In the genomic region with DNA sequence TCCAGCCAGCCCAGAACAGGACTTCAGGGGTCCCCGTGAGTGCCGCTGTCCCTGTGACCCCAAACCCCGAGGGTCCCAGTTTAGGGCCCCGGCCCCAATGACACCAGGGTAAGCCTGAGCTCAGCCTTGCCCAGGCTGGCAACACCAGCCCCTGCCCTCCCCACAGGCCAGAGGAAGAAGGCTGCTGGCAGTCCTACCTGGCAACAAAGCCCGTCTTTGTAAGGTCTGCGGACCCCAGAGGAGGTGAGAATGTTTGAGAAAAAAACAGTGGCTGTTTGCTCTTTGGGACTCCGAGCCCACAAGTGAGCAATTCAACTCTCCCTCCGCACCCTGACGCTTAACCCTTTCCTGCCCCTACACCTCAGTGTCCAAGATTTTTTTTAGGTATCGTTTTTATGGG, we compare ENCODE assay signal across 1 cellular context.
A peak's percentile ranks its signal among the peaks of the same experiment; 100 is the strongest.
TF ChIP-seq lines count a peak whose summit lies in the region.

No MANE protein-coding gene starts in this region.

TF ChIP-seq in HepG2, 621 proteins besides CTCF, POLR2A, EP300 and RAD21 (continued from another document and continues in another):
- TF ChIP-seq, protein P1, sequence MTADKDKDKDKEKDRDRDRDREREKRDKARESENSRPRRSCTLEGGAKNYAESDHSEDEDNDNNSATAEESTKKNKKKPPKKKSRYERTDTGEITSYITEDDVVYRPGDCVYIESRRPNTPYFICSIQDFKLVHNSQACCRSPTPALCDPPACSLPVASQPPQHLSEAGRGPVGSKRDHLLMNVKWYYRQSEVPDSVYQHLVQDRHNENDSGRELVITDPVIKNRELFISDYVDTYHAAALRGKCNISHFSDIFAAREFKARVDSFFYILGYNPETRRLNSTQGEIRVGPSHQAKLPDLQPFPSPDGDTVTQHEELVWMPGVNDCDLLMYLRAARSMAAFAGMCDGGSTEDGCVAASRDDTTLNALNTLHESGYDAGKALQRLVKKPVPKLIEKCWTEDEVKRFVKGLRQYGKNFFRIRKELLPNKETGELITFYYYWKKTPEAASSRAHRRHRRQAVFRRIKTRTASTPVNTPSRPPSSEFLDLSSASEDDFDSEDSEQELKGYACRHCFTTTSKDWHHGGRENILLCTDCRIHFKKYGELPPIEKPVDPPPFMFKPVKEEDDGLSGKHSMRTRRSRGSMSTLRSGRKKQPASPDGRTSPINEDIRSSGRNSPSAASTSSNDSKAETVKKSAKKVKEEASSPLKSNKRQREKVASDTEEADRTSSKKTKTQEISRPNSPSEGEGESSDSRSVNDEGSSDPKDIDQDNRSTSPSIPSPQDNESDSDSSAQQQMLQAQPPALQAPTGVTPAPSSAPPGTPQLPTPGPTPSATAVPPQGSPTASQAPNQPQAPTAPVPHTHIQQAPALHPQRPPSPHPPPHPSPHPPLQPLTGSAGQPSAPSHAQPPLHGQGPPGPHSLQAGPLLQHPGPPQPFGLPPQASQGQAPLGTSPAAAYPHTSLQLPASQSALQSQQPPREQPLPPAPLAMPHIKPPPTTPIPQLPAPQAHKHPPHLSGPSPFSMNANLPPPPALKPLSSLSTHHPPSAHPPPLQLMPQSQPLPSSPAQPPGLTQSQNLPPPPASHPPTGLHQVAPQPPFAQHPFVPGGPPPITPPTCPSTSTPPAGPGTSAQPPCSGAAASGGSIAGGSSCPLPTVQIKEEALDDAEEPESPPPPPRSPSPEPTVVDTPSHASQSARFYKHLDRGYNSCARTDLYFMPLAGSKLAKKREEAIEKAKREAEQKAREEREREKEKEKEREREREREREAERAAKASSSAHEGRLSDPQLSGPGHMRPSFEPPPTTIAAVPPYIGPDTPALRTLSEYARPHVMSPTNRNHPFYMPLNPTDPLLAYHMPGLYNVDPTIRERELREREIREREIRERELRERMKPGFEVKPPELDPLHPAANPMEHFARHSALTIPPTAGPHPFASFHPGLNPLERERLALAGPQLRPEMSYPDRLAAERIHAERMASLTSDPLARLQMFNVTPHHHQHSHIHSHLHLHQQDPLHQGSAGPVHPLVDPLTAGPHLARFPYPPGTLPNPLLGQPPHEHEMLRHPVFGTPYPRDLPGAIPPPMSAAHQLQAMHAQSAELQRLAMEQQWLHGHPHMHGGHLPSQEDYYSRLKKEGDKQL (CRISPR knock-in tag; IDR thresholded peaks at IDR 0.05; ENCODE audit: low read depth): peak; percentile 74
- TF ChIP-seq RFX1 (IDR thresholded peaks at IDR 0.05) (no peak), FOSL1 (CRISPR knock-in tag; IDR thresholded peaks at IDR 0.05; ENCODE audit: borderline replicate concordance) (no peak), FOXJ3 (CRISPR knock-in tag; IDR thresholded peaks at IDR 0.05; ENCODE audit: borderline replicate concordance) (peak; percentile 34; the same call in 1 of the 2 replicates), ZSCAN25 (CRISPR knock-in tag; IDR thresholded peaks at IDR 0.05) (no peak), FOXP1 (IDR thresholded peaks at IDR 0.05) (no peak), FOXP1 (CRISPR knock-in tag; IDR thresholded peaks at IDR 0.05) (peak; percentile 4; the same call in 1 of the 2 replicates), MED1 (CRISPR knock-in tag; IDR thresholded peaks at IDR 0.05) (peak; percentile 28; the same call in 1 of the 2 replicates), PPARG (CRISPR knock-in tag; conservative IDR thresholded peaks at IDR 0.05) (peak; percentile 52; the same call in 1 of the 2 replicates), CCAR2 (optimal IDR thresholded peaks at IDR 0.05; ENCODE audit: low read depth, low read length) (peak; percentile 60), ZNF350 (CRISPR knock-in tag; IDR thresholded peaks at IDR 0.05; ENCODE audit: borderline replicate concordance, low read depth) (peak; percentile 47; the same call in 1 of the 2 replicates), KDM6A (CRISPR knock-in tag; IDR thresholded peaks at IDR 0.05; ENCODE audit: low read depth) (0 out of 2 replicates have a peak, but pooled peaks have one; percentile 27), BCL6 (CRISPR knock-in tag; IDR thresholded peaks at IDR 0.05) (peak; percentile 49; the same call in 1 of the 2 replicates), ZNF83 (CRISPR knock-in tag; IDR thresholded peaks at IDR 0.05; ENCODE audit: borderline replicate concordance) (0 out of 2 replicates have a peak, but pooled peaks have one; percentile 42), RFX5 (IDR thresholded peaks at IDR 0.05; ENCODE audit: low read depth, low read length) (peak; percentile 94), RFXANK (CRISPR knock-in tag; IDR thresholded peaks at IDR 0.05) (peak; percentile 85; the same call in 1 of the 2 replicates), SALL1 (CRISPR knock-in tag; IDR thresholded peaks at IDR 0.05) (peak; percentile 37), BORCS8-MEF2B (CRISPR knock-in tag; IDR thresholded peaks at IDR 0.05) (peak; percentile 39; the same call in 1 of the 2 replicates), ZNF652 (CRISPR knock-in tag; IDR thresholded peaks at IDR 0.05; ENCODE audit: borderline replicate concordance, low read depth) (peak; percentile 99), ARNTL (CRISPR knock-in tag; IDR thresholded peaks at IDR 0.05) (peak; percentile 38; the same call in 1 of the 2 replicates), SRSF1 (optimal IDR thresholded peaks at IDR 0.05; ENCODE audit: low read depth, low read length) (peak; percentile 43), ZMYM2 (CRISPR knock-in tag; IDR thresholded peaks at IDR 0.05) (peak; percentile 69; the same call in 1 of the 2 replicates), ZNF441 (CRISPR knock-in tag; IDR thresholded peaks at IDR 0.05; ENCODE audit: borderline replicate concordance) (0 out of 2 replicates have a peak, but pooled peaks have one; percentile 40), ZNF264 (CRISPR knock-in tag; IDR thresholded peaks at IDR 0.05) (no peak), RELA (CRISPR knock-in tag; IDR thresholded peaks at IDR 0.05) (no peak; the same call in 1 of the 2 replicates), POLR2G (IDR thresholded peaks at IDR 0.05; ENCODE audit: low read depth, low read length) (peak; percentile 51), AGO1 (IDR thresholded peaks at IDR 0.05; ENCODE audit: low read depth, low read length, poor library complexity, severe bottlenecking) (peak; percentile 19), ZNF510 (CRISPR knock-in tag; IDR thresholded peaks at IDR 0.05; ENCODE audit: low read depth) (0 out of 2 replicates have a peak, but pooled peaks have one; percentile 48), ZFP41 (CRISPR knock-in tag; IDR thresholded peaks at IDR 0.05; ENCODE audit: borderline replicate concordance) (no peak), ZNF331 (CRISPR knock-in tag; IDR thresholded peaks at IDR 0.05) (0 out of 2 replicates have a peak, but pooled peaks have one; percentile 62)
- TF ChIP-seq, protein P2, sequence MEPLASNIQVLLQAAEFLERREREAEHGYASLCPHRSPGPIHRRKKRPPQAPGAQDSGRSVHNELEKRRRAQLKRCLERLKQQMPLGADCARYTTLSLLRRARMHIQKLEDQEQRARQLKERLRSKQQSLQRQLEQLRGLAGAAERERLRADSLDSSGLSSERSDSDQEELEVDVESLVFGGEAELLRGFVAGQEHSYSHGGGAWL (CRISPR knock-in tag; IDR thresholded peaks at IDR 0.05): 0 out of 2 replicates have a peak, but pooled peaks have one; percentile 7
- TF ChIP-seq, protein P3, sequence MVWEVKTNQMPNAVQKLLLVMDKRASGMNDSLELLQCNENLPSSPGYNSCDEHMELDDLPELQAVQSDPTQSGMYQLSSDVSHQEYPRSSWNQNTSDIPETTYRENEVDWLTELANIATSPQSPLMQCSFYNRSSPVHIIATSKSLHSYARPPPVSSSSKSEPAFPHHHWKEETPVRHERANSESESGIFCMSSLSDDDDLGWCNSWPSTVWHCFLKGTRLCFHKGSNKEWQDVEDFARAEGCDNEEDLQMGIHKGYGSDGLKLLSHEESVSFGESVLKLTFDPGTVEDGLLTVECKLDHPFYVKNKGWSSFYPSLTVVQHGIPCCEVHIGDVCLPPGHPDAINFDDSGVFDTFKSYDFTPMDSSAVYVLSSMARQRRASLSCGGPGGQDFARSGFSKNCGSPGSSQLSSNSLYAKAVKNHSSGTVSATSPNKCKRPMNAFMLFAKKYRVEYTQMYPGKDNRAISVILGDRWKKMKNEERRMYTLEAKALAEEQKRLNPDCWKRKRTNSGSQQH (CRISPR knock-in tag; IDR thresholded peaks at IDR 0.05; ENCODE audit: low read depth): no peak
- TF ChIP-seq, protein P4, sequence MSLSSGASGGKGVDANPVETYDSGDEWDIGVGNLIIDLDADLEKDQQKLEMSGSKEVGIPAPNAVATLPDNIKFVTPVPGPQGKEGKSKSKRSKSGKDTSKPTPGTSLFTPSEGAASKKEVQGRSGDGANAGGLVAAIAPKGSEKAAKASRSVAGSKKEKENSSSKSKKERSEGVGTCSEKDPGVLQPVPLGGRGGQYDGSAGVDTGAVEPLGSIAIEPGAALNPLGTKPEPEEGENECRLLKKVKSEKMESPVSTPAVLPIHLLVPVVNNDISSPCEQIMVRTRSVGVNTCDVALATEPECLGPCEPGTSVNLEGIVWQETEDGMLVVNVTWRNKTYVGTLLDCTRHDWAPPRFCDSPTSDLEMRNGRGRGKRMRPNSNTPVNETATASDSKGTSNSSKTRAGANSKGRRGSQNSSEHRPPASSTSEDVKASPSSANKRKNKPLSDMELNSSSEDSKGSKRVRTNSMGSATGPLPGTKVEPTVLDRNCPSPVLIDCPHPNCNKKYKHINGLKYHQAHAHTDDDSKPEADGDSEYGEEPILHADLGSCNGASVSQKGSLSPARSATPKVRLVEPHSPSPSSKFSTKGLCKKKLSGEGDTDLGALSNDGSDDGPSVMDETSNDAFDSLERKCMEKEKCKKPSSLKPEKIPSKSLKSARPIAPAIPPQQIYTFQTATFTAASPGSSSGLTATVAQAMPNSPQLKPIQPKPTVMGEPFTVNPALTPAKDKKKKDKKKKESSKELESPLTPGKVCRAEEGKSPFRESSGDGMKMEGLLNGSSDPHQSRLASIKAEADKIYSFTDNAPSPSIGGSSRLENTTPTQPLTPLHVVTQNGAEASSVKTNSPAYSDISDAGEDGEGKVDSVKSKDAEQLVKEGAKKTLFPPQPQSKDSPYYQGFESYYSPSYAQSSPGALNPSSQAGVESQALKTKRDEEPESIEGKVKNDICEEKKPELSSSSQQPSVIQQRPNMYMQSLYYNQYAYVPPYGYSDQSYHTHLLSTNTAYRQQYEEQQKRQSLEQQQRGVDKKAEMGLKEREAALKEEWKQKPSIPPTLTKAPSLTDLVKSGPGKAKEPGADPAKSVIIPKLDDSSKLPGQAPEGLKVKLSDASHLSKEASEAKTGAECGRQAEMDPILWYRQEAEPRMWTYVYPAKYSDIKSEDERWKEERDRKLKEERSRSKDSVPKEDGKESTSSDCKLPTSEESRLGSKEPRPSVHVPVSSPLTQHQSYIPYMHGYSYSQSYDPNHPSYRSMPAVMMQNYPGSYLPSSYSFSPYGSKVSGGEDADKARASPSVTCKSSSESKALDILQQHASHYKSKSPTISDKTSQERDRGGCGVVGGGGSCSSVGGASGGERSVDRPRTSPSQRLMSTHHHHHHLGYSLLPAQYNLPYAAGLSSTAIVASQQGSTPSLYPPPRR (CRISPR knock-in tag; IDR thresholded peaks at IDR 0.05; ENCODE audit: borderline replicate concordance): peak; percentile 78; the same call in 1 of the 2 replicates
- TF ChIP-seq, protein P5, sequence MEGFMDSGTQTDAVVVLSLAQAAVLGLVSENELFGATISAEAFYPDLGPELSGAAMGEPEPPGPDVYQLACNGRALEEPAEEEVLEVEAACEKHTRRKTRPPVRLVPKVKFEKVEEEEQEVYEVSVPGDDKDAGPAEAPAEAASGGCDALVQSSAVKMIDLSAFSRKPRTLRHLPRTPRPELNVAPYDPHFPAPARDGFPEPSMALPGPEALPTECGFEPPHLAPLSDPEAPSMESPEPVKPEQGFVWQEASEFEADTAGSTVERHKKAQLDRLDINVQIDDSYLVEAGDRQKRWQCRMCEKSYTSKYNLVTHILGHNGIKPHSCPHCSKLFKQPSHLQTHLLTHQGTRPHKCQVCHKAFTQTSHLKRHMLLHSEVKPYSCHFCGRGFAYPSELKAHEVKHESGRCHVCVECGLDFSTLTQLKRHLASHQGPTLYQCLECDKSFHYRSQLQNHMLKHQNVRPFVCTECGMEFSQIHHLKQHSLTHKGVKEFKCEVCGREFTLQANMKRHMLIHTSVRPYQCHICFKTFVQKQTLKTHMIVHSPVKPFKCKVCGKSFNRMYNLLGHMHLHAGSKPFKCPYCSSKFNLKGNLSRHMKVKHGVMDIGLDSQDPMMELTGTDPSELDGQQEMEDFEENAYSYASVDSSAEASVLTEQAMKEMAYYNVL (CRISPR knock-in tag; IDR thresholded peaks at IDR 0.05; ENCODE audit: borderline replicate concordance): 0 out of 2 replicates have a peak, but pooled peaks have one; percentile 63
- TF ChIP-seq, protein P6, sequence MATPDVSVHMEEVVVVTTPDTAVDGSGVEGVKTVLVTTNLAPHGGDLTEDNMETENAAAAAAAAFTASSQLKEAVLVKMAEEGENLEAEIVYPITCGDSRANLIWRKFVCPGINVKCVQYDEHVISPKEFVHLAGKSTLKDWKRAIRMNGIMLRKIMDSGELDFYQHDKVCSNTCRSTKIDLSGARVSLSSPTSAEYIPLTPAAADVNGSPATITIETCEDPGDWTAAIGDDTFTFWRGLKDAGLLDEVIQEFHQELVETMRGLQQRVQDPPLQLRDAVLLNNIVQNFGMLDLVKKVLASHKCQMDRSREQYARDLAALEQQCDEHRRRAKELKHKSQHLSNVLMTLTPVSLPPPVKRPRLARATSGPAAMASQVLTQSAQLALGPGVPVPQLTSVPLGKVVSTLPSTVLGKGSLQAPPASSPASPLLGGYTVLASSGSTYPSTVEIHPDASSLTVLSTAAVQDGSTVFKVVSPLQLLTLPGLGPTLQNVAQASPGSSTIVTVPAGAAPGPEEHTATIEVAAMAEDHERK (CRISPR knock-in tag; IDR thresholded peaks at IDR 0.05; ENCODE audit: low read depth): no peak
- TF ChIP-seq, protein P7, sequence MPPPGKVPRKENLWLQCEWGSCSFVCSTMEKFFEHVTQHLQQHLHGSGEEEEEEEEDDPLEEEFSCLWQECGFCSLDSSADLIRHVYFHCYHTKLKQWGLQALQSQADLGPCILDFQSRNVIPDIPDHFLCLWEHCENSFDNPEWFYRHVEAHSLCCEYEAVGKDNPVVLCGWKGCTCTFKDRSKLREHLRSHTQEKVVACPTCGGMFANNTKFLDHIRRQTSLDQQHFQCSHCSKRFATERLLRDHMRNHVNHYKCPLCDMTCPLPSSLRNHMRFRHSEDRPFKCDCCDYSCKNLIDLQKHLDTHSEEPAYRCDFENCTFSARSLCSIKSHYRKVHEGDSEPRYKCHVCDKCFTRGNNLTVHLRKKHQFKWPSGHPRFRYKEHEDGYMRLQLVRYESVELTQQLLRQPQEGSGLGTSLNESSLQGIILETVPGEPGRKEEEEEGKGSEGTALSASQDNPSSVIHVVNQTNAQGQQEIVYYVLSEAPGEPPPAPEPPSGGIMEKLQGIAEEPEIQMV (CRISPR knock-in tag; IDR thresholded peaks at IDR 0.05; ENCODE audit: low read depth): 0 out of 2 replicates have a peak, but pooled peaks have one; percentile 26
- TF ChIP-seq, protein P8, sequence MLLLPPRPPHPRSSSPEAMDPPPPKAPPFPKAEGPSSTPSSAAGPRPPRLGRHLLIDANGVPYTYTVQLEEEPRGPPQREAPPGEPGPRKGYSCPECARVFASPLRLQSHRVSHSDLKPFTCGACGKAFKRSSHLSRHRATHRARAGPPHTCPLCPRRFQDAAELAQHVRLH (CRISPR knock-in tag; IDR thresholded peaks at IDR 0.05; ENCODE audit: borderline replicate concordance, low read depth): no peak
- TF ChIP-seq, protein P9, sequence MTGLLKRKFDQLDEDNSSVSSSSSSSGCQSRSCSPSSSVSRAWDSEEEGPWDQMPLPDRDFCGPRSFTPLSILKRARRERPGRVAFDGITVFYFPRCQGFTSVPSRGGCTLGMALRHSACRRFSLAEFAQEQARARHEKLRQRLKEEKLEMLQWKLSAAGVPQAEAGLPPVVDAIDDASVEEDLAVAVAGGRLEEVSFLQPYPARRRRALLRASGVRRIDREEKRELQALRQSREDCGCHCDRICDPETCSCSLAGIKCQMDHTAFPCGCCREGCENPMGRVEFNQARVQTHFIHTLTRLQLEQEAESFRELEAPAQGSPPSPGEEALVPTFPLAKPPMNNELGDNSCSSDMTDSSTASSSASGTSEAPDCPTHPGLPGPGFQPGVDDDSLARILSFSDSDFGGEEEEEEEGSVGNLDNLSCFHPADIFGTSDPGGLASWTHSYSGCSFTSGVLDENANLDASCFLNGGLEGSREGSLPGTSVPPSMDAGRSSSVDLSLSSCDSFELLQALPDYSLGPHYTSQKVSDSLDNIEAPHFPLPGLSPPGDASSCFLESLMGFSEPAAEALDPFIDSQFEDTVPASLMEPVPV (CRISPR knock-in tag; IDR thresholded peaks at IDR 0.05): peak; percentile 60
